ENCODE assay signal across 8 cellular contexts in genomic region chr2:127695491-127696472, GRCh38. TPM values are rescaled to one million over a fixed set of nuclear protein-coding genes. Genes with fewer than 3 reads are reported as not detected.
A peak's percentile ranks its signal among the peaks of the same experiment; 100 is the strongest.
DNase-seq lines count a peak whose midpoint lies in the region; ATAC-seq and TF ChIP-seq lines count a peak whose summit lies in the region.

No MANE protein-coding gene starts in this region.

- H3K27me3 Mint-ChIP-seq in activated naive CD4-positive, alpha-beta T cell treated with anti-CD3 and anti-CD28 coated beads, Interleukin-2, amount 10 ng/mL, durations not matched to agents 7 days and 5 days: peaks cover 12% of the 10 kb centered on the region

- no peaks in the 10 kb centered on the region for H3K36me3 ChIP-seq in BJ (ENCODE audit: control insufficient read depth, insufficient read depth, low read length)

- CTCF ChIA-PET in BJ (lab: Yijun Ruan, JAX): interaction anchor here (0.6 to 4.4 kb wide), 14 partner anchors 9 to 189 kb away, joined by 3 to 23 read pairs (median 4); no protein-coding TSS in a partner anchor
- CTCF ChIA-PET in activated naive CD4-positive, alpha-beta T cell treated with anti-CD3 and anti-CD28 coated beads, Interleukin-2, amount 10 ng/mL, durations not matched to agents 7 days and 5 days (lab: Charles Lee): interaction anchor here (0.9 to 1.9 kb wide), 2 partner anchors 8 to 105 kb away, joined by 5 to 10 read pairs; no protein-coding TSS in a partner anchor

- H3K27me3 ChIP-seq in BJ (ENCODE audit: control insufficient read depth, insufficient read depth, low read length): no peaks in the 10 kb centered on the region

- H3K36me3 Mint-ChIP-seq in activated naive CD4-positive, alpha-beta T cell treated with anti-CD3 and anti-CD28 coated beads, Interleukin-2, amount 10 ng/mL, durations not matched to agents 7 days and 5 days: peaks cover 5% of the 10 kb centered on the region

- H3K27ac Mint-ChIP-seq in activated naive CD4-positive, alpha-beta T cell treated with anti-CD3 and anti-CD28 coated beads, Interleukin-2, amount 10 ng/mL, durations not matched to agents 7 days and 5 days: no peak overlapping the region

- peaks cover 13% of the 10 kb centered on the region for H3K9me3 Mint-ChIP-seq in activated naive CD4-positive, alpha-beta T cell treated with anti-CD3 and anti-CD28 coated beads, Interleukin-2, amount 10 ng/mL, durations not matched to agents 7 days and 5 days

- peak overlapping the region; percentile 29 for H3K4me3 ChIP-seq in BJ (ENCODE audit: low read depth, low read length)

- POLR2A ChIA-PET in BJ (lab: Charles Lee): no interaction called here

- DNase-seq in BJ (ENCODE audit: low read depth): no peak
- peak; percentile 71 for DNase-seq in LHCN-M2 (ENCODE audit: low read depth)
- DNase-seq in activated naive CD4-positive, alpha-beta T cell treated with anti-CD3 and anti-CD28 coated beads, Interleukin-2, amount 10 ng/mL, durations not matched to agents 7 days and 5 days: peak; percentile 73
- DNase-seq in Right ventricle myocardium superior: peak; percentile 60
- peak; percentile 46 for DNase-seq in pulmonary artery endothelial cell (ENCODE audit: low read depth, low spot score)
- no peak for DNase-seq in cortex of kidney (lab: John Stamatoyannopoulos, UW)
- no peak for DNase-seq in H4 (ENCODE audit: low spot score)

- ATAC-seq in Right ventricle myocardium superior (ENCODE audit: poor library complexity): peak; percentile 79
- ATAC-seq in GM21717 (IDR thresholded peaks at IDR 0.05; ENCODE audit: unreplicated experiment): no peak

- TF ChIP-seq CTCF in BJ (IDR thresholded peaks at IDR 0.05; ENCODE audit: insufficient read depth, low read depth, low read length): peak; percentile 65

- H3K4me1 Mint-ChIP-seq in activated naive CD4-positive, alpha-beta T cell treated with anti-CD3 and anti-CD28 coated beads, Interleukin-2, amount 10 ng/mL, durations not matched to agents 7 days and 5 days: peaks cover 7% of the 10 kb centered on the region

- intact Hi-C loops in Right ventricle myocardium superior (cut with DNase I): loop anchor here (10.0 kb wide), 1 partner anchor 101 kb away; no protein-coding TSS in a partner anchor

- H3K4me3 Mint-ChIP-seq in activated naive CD4-positive, alpha-beta T cell treated with anti-CD3 and anti-CD28 coated beads, Interleukin-2, amount 10 ng/mL, durations not matched to agents 7 days and 5 days: no peak overlapping the region

RNA-seq across cellular contexts. Expression of gene SFT2D3, which starts 5.5 kb away (rescaled TPM):
- 3.5 and 4.4 TPM in 2 replicates for polyA plus RNA-seq in BJ (2011; rRNA removed)
- 1.5 and 1.6 TPM in 2 replicates for polyA minus RNA-seq in BJ (2011; rRNA and poly(A)+ RNA removed)
- total RNA-seq in LHCN-M2 (2014; rRNA removed) (6.0 and 6.5 TPM in 2 replicates), Right ventricle myocardium superior (3.2 TPM), pulmonary artery endothelial cell (2.5 and 4.8 TPM in 2 replicates)
- not detected for polyA plus RNA-seq in LHCN-M2 (2012)
- 8.3 and 8.7 TPM in 2 replicates for total RNA-seq in H4 (2014; rRNA removed; shearing (Covaris generic))

RNA-seq across cellular contexts. Expression of gene LIMS2, which starts 20.5 kb away (rescaled TPM):
- 33.2 and 46.1 TPM in 2 replicates for polyA plus RNA-seq in BJ (2011; rRNA removed)
- 51.5 and 88.1 TPM in 2 replicates for polyA minus RNA-seq in BJ (2011; rRNA and poly(A)+ RNA removed)
- total RNA-seq in LHCN-M2 (2014; rRNA removed): 1.9 and 2.3 TPM in 2 replicates
- 83.4 TPM for polyA plus RNA-seq in LHCN-M2 (2012)
- total RNA-seq in Right ventricle myocardium superior: 237 TPM
- 5.7 and 12.4 TPM in 2 replicates for total RNA-seq in pulmonary artery endothelial cell
- 0.41 TPM in 1 of 2 replicates, not detected in the other for total RNA-seq in H4 (2014; rRNA removed; shearing (Covaris generic))

RNA-seq across cellular contexts. Expression of gene GPR17, which starts 49.8 kb away (rescaled TPM):
- not detected in 2 replicates for polyA plus RNA-seq in BJ (2011; rRNA removed)
- not detected in 2 replicates for polyA minus RNA-seq in BJ (2011; rRNA and poly(A)+ RNA removed)
- not detected in 2 replicates for total RNA-seq in LHCN-M2 (2014; rRNA removed)
- 1.3 TPM for polyA plus RNA-seq in LHCN-M2 (2012)
- not detected for total RNA-seq in Right ventricle myocardium superior
- total RNA-seq in pulmonary artery endothelial cell: not detected in 2 replicates
- total RNA-seq in H4 (2014; rRNA removed; shearing (Covaris generic)): not detected in 2 replicates

Comparison
In these comparisons a context has a peak if more than half of its experiments do, and no peak if none do; other contexts are left out.
1. DNase-seq: peak in LHCN-M2 (single experiment), activated naive CD4-positive, alpha-beta T cell treated with anti-CD3 and anti-CD28 coated beads, Interleukin-2, amount 10 ng/mL, durations not matched to agents 7 days and 5 days (single experiment), Right ventricle myocardium superior (single experiment) and pulmonary artery endothelial cell (single experiment); none in BJ (single experiment), cortex of kidney (single experiment) and H4 (single experiment).
2. RNA of gene LIMS2, which starts 20.5 kb away (total RNA-seq): 237 TPM in Right ventricle myocardium superior (single experiment); 5.7 to 12.4 TPM in pulmonary artery endothelial cell, 1.9 to 2.3 TPM in LHCN-M2 and 0.41 TPM in H4; every median in the first group is over 10 times any median in the second.